ENCODE assay signal across 16 cellular contexts in genomic region chr16:84356591-84357116, GRCh38. TPM values are rescaled to one million over a fixed set of nuclear protein-coding genes. Genes with fewer than 3 reads are reported as not detected.
DNase-seq lines count a peak whose midpoint lies in the region; ATAC-seq and TF ChIP-seq lines count a peak whose summit lies in the region.
"Had no signal": no experiment of that assay in that cellular context is flagged by ENCODE, and none has a peak within 500 bp of the region (broad histone marks: within the 10 kb centered on the region; RNA-seq: fewer than 3 reads in every experiment).

No MANE protein-coding gene starts in this region.

- TF ChIP-seq EP300 in transverse colon (IDR thresholded peaks at IDR 0.05; ENCODE audit: low read depth), result no peak

- ATAC-seq in left lobe of liver, result peak; percentile 51
- ATAC-seq in aorta (ENCODE audit: low FRiP score), result no peak
- ATAC-seq: activated CD4-positive, CD25-positive, alpha-beta regulatory T cell treated with anti-CD3 and anti-CD28 coated beads, Interleukin-2, amount 50 U/mL, for 24 hours had no signal

- in situ Hi-C loops in transverse colon (cut with MboI; ENCODE audit: low pct_ligation_motif_present in 1 of 4, low pct_unique_long_range_greater_than_20kb in 1 of 4, low sequenced_read_pairs in 3 of 4) (no loop called here), HAP-1 (cut with MboI; ENCODE audit: low sequenced_read_pairs) (no loop called here)

- no peaks in the 10 kb centered on the region for H3K9me3 ChIP-seq in transverse colon
- no peaks in the 10 kb centered on the region for H3K9me3 ChIP-seq in aorta (ENCODE audit: control insufficient read depth, low read length)
- H3K9me3 ChIP-seq in HAP-1, result no peaks in the 10 kb centered on the region

- DNase-seq in NCI-H1417 (lab: John Stamatoyannopoulos, UW), result peak in 2 of 3 experiments; percentile 39 to 67
- no peak for DNase-seq in NCI-H1417 treated with DMSO at 0.1 percent for 48 hours (lab: John Stamatoyannopoulos, UW)
- DNase-seq in amniotic epithelial cell (ENCODE audit: low read depth), result peak; percentile 7
- DNase-seq in left lobe of liver (ENCODE audit: low spot score), result no peak
- DNase-seq in transverse colon, result peak; percentile 42
- DNase-seq in aorta, result no peak
- no peak for DNase-seq in activated CD4-positive, alpha-beta T cell treated with anti-CD3 and anti-CD28 coated beads, Interleukin-2, amount 50 U/mL, for 48 hours
- no peak for DNase-seq in HAP-1 (ENCODE audit: low spot score in 2 of 2)
- DNase-seq: 8988T; glutamatergic neuron; Right ventricle myocardium superior; stimulated activated naive CD4-positive, alpha-beta T cell had no signal

- H3K4me1 ChIP-seq in transverse colon (peaks cover 5 to 34% (median 17%) of the 10 kb centered on the region in 4 donors), aorta (ENCODE audit: control insufficient read depth in 1 of 2, insufficient read depth in 2 of 2, low read length in 2 of 2) (no peaks in the 10 kb centered on the region), HAP-1 (no peaks in the 10 kb centered on the region)

- H3K36me3 ChIP-seq in transverse colon, result no peaks in the 10 kb centered on the region
- H3K36me3 ChIP-seq in aorta (ENCODE audit: control insufficient read depth in 1 of 2, insufficient read depth in 2 of 2, low read length in 1 of 2), result no peaks in the 10 kb centered on the region
- H3K36me3 ChIP-seq in HAP-1 (replicated peaks), result no peaks in the 10 kb centered on the region

- H3K27me3 ChIP-seq in transverse colon (no peaks in the 10 kb centered on the region), aorta (ENCODE audit: control insufficient read depth in 1 of 2, insufficient read depth in 2 of 2, low read length in 1 of 2) (no peaks in the 10 kb centered on the region), HAP-1 (ENCODE audit: low read depth) (peaks cover 5% of the 10 kb centered on the region; the same call in 1 of the 2 replicates)

- H3K4me3 ChIP-seq in transverse colon, result no peak overlapping the region
- no peak overlapping the region for H3K4me3 ChIP-seq in aorta (ENCODE audit: low read length in 2 of 2)
- H3K4me3 ChIP-seq in HAP-1, result no peak overlapping the region

- WGBS in transverse colon (ENCODE audit: low coverage in 1 of 2), 2 donors, result 73% methylated on average over 11 of the region's 11 CpGs; no CpG with 5 or more reads in 1 of the 2 donors
- 51 to 59% methylated on average over 11 of the region's 11 CpGs for WGBS in aorta, 2 donors

- intact Hi-C loops in transverse colon (cut with DNase I; ENCODE audit: low total_unique reads) (no loop called here), aorta (cut with DNase I) (no loop called here)

- no peak for TF ChIP-seq CTCF in transverse colon (IDR thresholded peaks at IDR 0.05)

- H3K27ac ChIP-seq in transverse colon (peak overlapping the region in 2 of 4 donors; percentile 36 to 75), aorta (ENCODE audit: low read depth in 1 of 2, low read length in 2 of 2) (no peak overlapping the region)

- TF ChIP-seq POLR2A in transverse colon (IDR thresholded peaks at IDR 0.05), result no peak

RNA-seq across cellular contexts. Expression of gene ATP2C2, which starts 11.7 kb away (rescaled TPM):
- total RNA-seq in left lobe of liver, result 0.18 TPM
- 1,000 to 10,000 TPM in 1 of 4 donors, 100 to 1,000 TPM in 3; 138 to 3,342 (median 155) TPM for total RNA-seq in transverse colon
- total RNA-seq in aorta, result under 1 TPM in 1 of 2 donors, not detected in 1; 0.49 TPM
- 1 to 10 TPM in 1 of 2 donors, not detected in 1; 4.3 TPM for polyA plus RNA-seq in aorta
- total RNA-seq: activated T-helper 17 cell treated with anti-CD3 and anti-CD28 coated beads, Interleukin-2, amount 50 U/mL, for 72 hours; dermis microvascular lymphatic vessel endothelial cell; HFFc6; Right ventricle myocardium superior had no signal

Comparison
In these comparisons a context has a peak if more than half of its experiments do, and no peak if none do; other contexts are left out.
1. DNase-seq: peak in NCI-H1417 (2 of 3), amniotic epithelial cell (single experiment) and transverse colon (single experiment); none in NCI-H1417 treated with DMSO at 0.1 percent for 48 hours (single experiment), left lobe of liver (single experiment), aorta (0 of 2), activated CD4-positive, alpha-beta T cell treated with anti-CD3 and anti-CD28 coated beads, Interleukin-2, amount 50 U/mL, for 48 hours (0 of 2) and HAP-1 (0 of 2).
2. RNA of gene ATP2C2, which starts 11.7 kb away (total RNA-seq): 138 to 3,342 TPM in transverse colon; 0.49 TPM in aorta and 0.18 TPM in left lobe of liver (single experiment); every median in the first group is over 10 times any median in the second.